1 cellular context compared by ENCODE assay signal in the genomic region with DNA sequence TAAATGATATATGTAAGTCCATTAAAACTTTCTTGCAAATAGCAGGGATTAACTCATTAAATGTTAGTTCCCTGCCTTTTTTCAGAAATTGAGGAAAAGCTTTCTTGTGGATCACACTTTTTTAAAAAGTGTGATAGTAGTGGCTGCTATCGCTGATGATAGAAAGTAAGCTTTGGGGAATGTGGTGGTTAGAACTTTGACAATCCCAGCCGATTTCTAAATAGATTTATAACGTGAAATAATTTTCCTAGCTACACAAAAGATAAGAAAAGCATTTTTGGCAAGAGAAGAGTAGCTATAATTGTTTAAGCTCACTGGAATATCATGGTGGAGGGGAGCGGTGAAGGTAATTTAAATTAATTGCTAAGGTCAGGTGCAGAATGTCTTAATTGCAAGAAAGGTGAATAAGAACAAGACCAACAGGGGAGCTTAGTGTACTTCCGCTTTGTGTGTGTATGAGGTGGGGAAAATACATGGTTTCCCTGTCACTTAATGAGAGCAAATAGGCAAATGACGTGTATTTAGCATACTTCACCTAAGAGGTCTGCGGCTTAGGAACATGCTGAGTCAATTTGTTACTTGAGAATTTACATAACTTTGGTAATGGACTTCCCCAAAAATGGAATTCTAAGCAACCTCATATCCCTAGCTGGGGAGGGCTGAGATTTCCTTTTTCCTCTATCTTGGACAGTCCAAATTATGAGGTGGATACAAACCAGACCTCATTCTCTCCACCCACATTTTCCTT.
TF ChIP-seq lines count a peak whose summit lies in the region.

No MANE protein-coding gene starts in this region.

TF ChIP-seq in IMR-90, 13 proteins besides CTCF, POLR2A, EP300 and RAD21:
- TF ChIP-seq ELK1 (IDR thresholded peaks at IDR 0.05; ENCODE audit: borderline replicate concordance, low read depth, low read length) (no peak), CEBPB (IDR thresholded peaks at IDR 0.05; ENCODE audit: low read depth, low read length) (no peak), SMC3 (IDR thresholded peaks at IDR 0.05; ENCODE audit: low read depth, low read length) (no peak), MXI1 (IDR thresholded peaks at IDR 0.05; ENCODE audit: borderline replicate concordance, low read depth, low read length) (no peak), FOS (IDR thresholded peaks at IDR 0.05; ENCODE audit: low read depth, low read length) (no peak), MAZ (IDR thresholded peaks at IDR 0.05; ENCODE audit: borderline replicate concordance, low read depth, low read length) (no peak), MAFK (IDR thresholded peaks at IDR 0.05; ENCODE audit: low read depth, low read length) (no peak)
- TF ChIP-seq, protein P1, sequence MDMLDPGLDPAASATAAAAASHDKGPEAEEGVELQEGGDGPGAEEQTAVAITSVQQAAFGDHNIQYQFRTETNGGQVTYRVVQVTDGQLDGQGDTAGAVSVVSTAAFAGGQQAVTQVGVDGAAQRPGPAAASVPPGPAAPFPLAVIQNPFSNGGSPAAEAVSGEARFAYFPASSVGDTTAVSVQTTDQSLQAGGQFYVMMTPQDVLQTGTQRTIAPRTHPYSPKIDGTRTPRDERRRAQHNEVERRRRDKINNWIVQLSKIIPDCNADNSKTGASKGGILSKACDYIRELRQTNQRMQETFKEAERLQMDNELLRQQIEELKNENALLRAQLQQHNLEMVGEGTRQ (IDR thresholded peaks at IDR 0.05; ENCODE audit: low read depth, low read length) = no peak
